Comparison of ENCODE assay signal across 16 cellular contexts in genomic region chr3:106068386-106068785, GRCh38.
DNase-seq lines count a peak whose midpoint lies in the region; ATAC-seq, FAIRE-seq and TF ChIP-seq lines count a peak whose summit lies in the region.
"Had no signal": no experiment of that assay in that cellular context is flagged by ENCODE, and none has a peak within 500 bp of the region (broad histone marks: within the 10 kb centered on the region; RNA-seq: fewer than 3 reads in every experiment).

No MANE protein-coding gene starts in this region.

- TF ChIP-seq CTCF in GM12878 (IDR thresholded peaks at IDR 0.05 in 2 of 3, conservative IDR thresholded peaks at IDR 0.05 in 1 of 3; ENCODE audit: control insufficient read depth in 2 of 3, extremely low read depth in 1 of 3, insufficient read depth in 1 of 3, low read depth in 3 of 3, low read length in 3 of 3) = no peak

- WGBS in GM12878 (ENCODE audit: insufficient coverage, insufficient replicate concordance, low lambda C conversion rate, missing lambda C conversion rate) = 47% methylated on average over 1 of the region's 1 CpG
- no CpG with 5 or more reads among the region's 1 CpG for WGBS in mesenchymal stem cell

- H3K27me3 ChIP-seq in CD8-positive, alpha-beta memory T cell (ENCODE audit: insufficient read depth, low read length, poor library complexity, severe bottlenecking) = no peaks in the 10 kb centered on the region
- H3K27me3 ChIP-seq in GM12878 (replicated peaks in 1 of 2; ENCODE audit: control insufficient read depth in 2 of 2, insufficient read depth in 2 of 2, low read length in 1 of 2) (no peaks in the 10 kb centered on the region), mesenchymal stem cell (ENCODE audit: control insufficient read depth in 1 of 2, insufficient read depth in 1 of 2, low read length in 2 of 2) (no peaks in the 10 kb centered on the region)
- H3K27me3 ChIP-seq: SJCRH30 had no signal

- peaks cover 0 to 7% (median 2%) of the 10 kb centered on the region in 3 donors for H3K36me3 Mint-ChIP-seq in CD8-positive, alpha-beta memory T cell

- H3K79me1 ChIP-seq in mesenchymal stem cell (replicated peaks; ENCODE audit: low read length, poor library complexity, severe bottlenecking) = no peaks in the 10 kb centered on the region

- intact Hi-C loops in GM12878 (cut with micrococcal nuclease; ENCODE audit: unreplicated experiment) = loop anchor here (5.0 kb wide), 2 partner anchors 114 to 201 kb away; partner anchors contain the start of gene CBLB

- RAD21 ChIA-PET in GM12878 (lab: Charles Lee; ENCODE audit: unreplicated experiment) = interaction anchor here (0.6 to 4.1 kb wide), 17 partner anchors 35 to 541 kb away, joined by 3 to 34 read pairs (median 4); no protein-coding TSS in a partner anchor

- no peak overlapping the region for H2BK15ac ChIP-seq in mesenchymal stem cell (ENCODE audit: low read depth, poor library complexity, severe bottlenecking)

- no peak overlapping the region for H4K91ac ChIP-seq in mesenchymal stem cell (ENCODE audit: low read length)

- H3K4me2 ChIP-seq in GM12878 (ENCODE audit: control insufficient read depth, insufficient read depth) (no peak overlapping the region), mesenchymal stem cell (ENCODE audit: low read length, poor library complexity, severe bottlenecking) (no peak overlapping the region)

- peaks cover 16 to 23% (median 20%) of the 10 kb centered on the region in 3 donors for H3K4me1 Mint-ChIP-seq in CD8-positive, alpha-beta memory T cell

- H2BK5ac ChIP-seq in mesenchymal stem cell (ENCODE audit: low read depth, low read length, poor library complexity, severe bottlenecking) = no peak overlapping the region

- DNase-seq in CD8-positive, alpha-beta memory T cell = no peak
- DNase-seq in GM12878 (ENCODE audit: low read depth, low spot score) (no peak), mesenchymal stem cell (no peak), NCI-H2107 treated with DMSO at 0.1 percent for 48 hours (lab: John Stamatoyannopoulos, UW; ENCODE audit: unreplicated experiment) (no peak), GDM1 (lab: John Stamatoyannopoulos, UW) (no peak), glomerular visceral epithelial cell (ENCODE audit: extremely low spot score) (no peak), NCI-H187 treated with DMSO at 0.1 percent for 48 hours (lab: John Stamatoyannopoulos, UW) (no peak)
- DNase-seq: activated gamma-delta T cell; C1 segment of cervical spinal cord; glutamatergic neuron; GOT3; NCI-H1436 treated with DMSO at 0.1 percent for 48 hours; NCI-H748 treated with DMSO at 0.1 percent for 48 hours; SJCRH30; stimulated activated CD4-positive, alpha-beta T cell treated with anti-CD3 and anti-CD28 coated beads, Interleukin-15, amount 100 ng/mL, for 24 hours had no signal

- in situ Hi-C loops in GM12878 (cut with MboI) = no loop called here

- TF ChIP-seq RAD21 in Ishikawa (IDR thresholded peaks at IDR 0.05; ENCODE audit: low read depth) (no peak), GM12878 (IDR thresholded peaks at IDR 0.05; ENCODE audit: insufficient read depth, low read depth, low read length) (no peak)

- H3K9ac ChIP-seq in GM12878 (ENCODE audit: control insufficient read depth, insufficient read depth, low read length) (no peak overlapping the region), mesenchymal stem cell (ENCODE audit: low read length) (peak overlapping the region; percentile 49)

- H3K27ac ChIP-seq in CD8-positive, alpha-beta memory T cell (ENCODE audit: low read depth, low read length) = no peak overlapping the region
- H3K27ac ChIP-seq in GM12878 (ENCODE audit: control insufficient read depth, insufficient read depth) (peak overlapping the region; percentile 20; the same call in 1 of the 2 replicates), mesenchymal stem cell (ENCODE audit: low read length, poor library complexity, severe bottlenecking) (no peak overlapping the region)
- H3K27ac ChIP-seq: SJCRH30 had no signal

- no peak overlapping the region for H3K4me3 ChIP-seq in CD8-positive, alpha-beta memory T cell (ENCODE audit: low read length)
- H3K4me3 ChIP-seq in GM12878 = no peak overlapping the region
- no peak overlapping the region for H3K4me3 ChIP-seq in mesenchymal stem cell (ENCODE audit: insufficient read depth in 1 of 2, low read depth in 1 of 2, low read length in 2 of 2)
- H3K4me3 ChIP-seq: SJCRH30 had no signal

- no peak overlapping the region for H3K18ac ChIP-seq in mesenchymal stem cell (ENCODE audit: low read depth in 1 of 2, low read length in 2 of 2)

- SMC1A ChIA-PET in GM12878 (lab: Charles Lee; ENCODE audit: uncharacterized antibody, unreplicated experiment) = interaction anchor here (0.6 to 3.5 kb wide), 10 partner anchors 14 to 265 kb away, joined by 3 to 21 read pairs (median 4); no protein-coding TSS in a partner anchor

- no peak overlapping the region for H2AK5ac ChIP-seq in mesenchymal stem cell (ENCODE audit: low read length, severe bottlenecking)

- no peak overlapping the region for H3K4ac ChIP-seq in mesenchymal stem cell (ENCODE audit: low read depth in 1 of 2, low read length in 2 of 2)

- no peak overlapping the region for H3K23ac ChIP-seq in mesenchymal stem cell (ENCODE audit: low read length in 2 of 2)

- no peak overlapping the region for H2BK120ac ChIP-seq in mesenchymal stem cell (ENCODE audit: low read depth, low read length)

- POLR2A ChIA-PET in CD8-positive, alpha-beta memory T cell (lab: Charles Lee) = no interaction called here
- POLR2A ChIA-PET in GM12878 (lab: Charles Lee) = interaction anchor here (0.6 to 0.7 kb wide), 2 partner anchors 116 to 232 kb away, joined by 5 read pairs; no protein-coding TSS in a partner anchor

- H2BK12ac ChIP-seq in mesenchymal stem cell (ENCODE audit: low read length in 2 of 2) = no peak overlapping the region

- FAIRE-seq in GM12878 (lab: Jason Lieb, UNC) = no peak

- CTCF ChIA-PET in CD8-positive, alpha-beta memory T cell (lab: Charles Lee) = no interaction called here
- CTCF ChIA-PET in GM12878 (lab: Yijun Ruan, JAX) = no interaction called here

- peaks cover 0 to 1% of the 10 kb centered on the region in 2 donors for H3K27me3 Mint-ChIP-seq in CD8-positive, alpha-beta memory T cell

- no peak overlapping the region for H4K8ac ChIP-seq in mesenchymal stem cell (ENCODE audit: low read length)

- TF ChIP-seq EP300 in Ishikawa (IDR thresholded peaks at IDR 0.05; ENCODE audit: borderline replicate concordance) = no peak
- no peak for TF ChIP-seq EP300 in GM12878 (IDR thresholded peaks at IDR 0.05; ENCODE audit: borderline replicate concordance in 1 of 2, control insufficient read depth in 1 of 2, low read depth in 2 of 2, low read length in 2 of 2)

- H3K36me3 ChIP-seq in CD8-positive, alpha-beta memory T cell (ENCODE audit: insufficient read depth, low read length) = no peaks in the 10 kb centered on the region
- no peaks in the 10 kb centered on the region for H3K36me3 ChIP-seq in GM12878 (ENCODE audit: control insufficient read depth in 2 of 2, insufficient read depth in 2 of 2, low read length in 1 of 2)
- no peaks in the 10 kb centered on the region for H3K36me3 ChIP-seq in mesenchymal stem cell (ENCODE audit: control insufficient read depth in 1 of 2, insufficient read depth in 2 of 2, low read depth in 1 of 2, low read length in 2 of 2)
- H3K36me3 ChIP-seq: SJCRH30 had no signal

- H3K9me3 Mint-ChIP-seq in CD8-positive, alpha-beta memory T cell = peaks cover 0 to 12% (median 5%) of the 10 kb centered on the region in 5 donors

- H3K4me3 Mint-ChIP-seq in CD8-positive, alpha-beta memory T cell = peak overlapping the region in 5 of 7 donors; percentile 4 to 55 (median 20)

- H3K14ac ChIP-seq in mesenchymal stem cell (ENCODE audit: low read length in 2 of 2) = no peak overlapping the region

- H3K79me2 ChIP-seq in GM12878 (ENCODE audit: control insufficient read depth, insufficient read depth, low read length) = no peaks in the 10 kb centered on the region

- no peak for TF ChIP-seq POLR2A in GM12878 (IDR thresholded peaks at IDR 0.05; ENCODE audit: low read depth, low read length)

- H4K20me1 ChIP-seq in GM12878 (ENCODE audit: control insufficient read depth, insufficient read depth) = no peaks in the 10 kb centered on the region

- no peaks in the 10 kb centered on the region for H3K9me3 ChIP-seq in CD8-positive, alpha-beta memory T cell (ENCODE audit: low read length)
- H3K9me3 ChIP-seq in GM12878 (replicated peaks; ENCODE audit: control insufficient read depth, insufficient read depth, low read length) (no peaks in the 10 kb centered on the region; the same call in none of the 3 replicates), mesenchymal stem cell (ENCODE audit: control insufficient read depth, low read length) (peaks cover 3% of the 10 kb centered on the region)

- BruUV-seq in GM12878 (replicated peaks; lab: Mats Ljungman, UMichigan) = no TSS peak

- ATAC-seq in GM12878 = no peak

- H2AFZ ChIP-seq in GM12878 (ENCODE audit: control insufficient read depth, low read depth, low read length) (no peak overlapping the region), mesenchymal stem cell (ENCODE audit: low read depth, low read length) (no peak overlapping the region)

- peaks cover 7% of the 10 kb centered on the region for H3K4me1 ChIP-seq in CD8-positive, alpha-beta memory T cell (ENCODE audit: insufficient read depth, low read length)
- H3K4me1 ChIP-seq in GM12878 (ENCODE audit: control insufficient read depth, insufficient read depth, low read length) (no peaks in the 10 kb centered on the region), mesenchymal stem cell (ENCODE audit: control insufficient read depth, insufficient read depth, low read depth, low read length) (no peaks in the 10 kb centered on the region)
- H3K4me1 ChIP-seq: SJCRH30 had no signal

- peak overlapping the region; percentile 2 to 93 (median 67) for H3K27ac Mint-ChIP-seq in CD8-positive, alpha-beta memory T cell

TF ChIP-seq in Ishikawa, 13 proteins besides CTCF, POLR2A, EP300 and RAD21:
- TF ChIP-seq NFIC (IDR thresholded peaks at IDR 0.05) = peak; percentile 26
- TF ChIP-seq FOXM1 (IDR thresholded peaks at IDR 0.05; ENCODE audit: borderline replicate concordance, low read depth) = no peak

TF ChIP-seq in GM12878, 131 proteins besides CTCF, POLR2A, EP300 and RAD21 (continues in another document):
- TF ChIP-seq EZH2 (IDR thresholded peaks at IDR 0.05; ENCODE audit: borderline replicate concordance, control insufficient read depth, low read depth, low read length) = no peak
